In genomic region chr10:128704716-128705115, GRCh38 we compare ENCODE assay signal across 18 cellular contexts.
A peak's percentile ranks its signal among the peaks of the same experiment; 100 is the strongest.
DNase-seq lines count a peak whose midpoint lies in the region; ATAC-seq and TF ChIP-seq lines count a peak whose summit lies in the region.
"Had no signal": no experiment of that assay in that cellular context is flagged by ENCODE, and none has a peak within 500 bp of the region (broad histone marks: within the 10 kb centered on the region; RNA-seq: fewer than 3 reads in every experiment).

No MANE protein-coding gene starts in this region.

- H3K27ac ChIP-seq in breast epithelium (no peak overlapping the region), epithelial cell of prostate (no peak overlapping the region), mesenchymal stem cell (ENCODE audit: low read length, poor library complexity, severe bottlenecking) (no peak overlapping the region)
- H3K27ac ChIP-seq: 22Rv1; BLaER1 treated with 17β-estradiol and CSF1 and Interleukin-3, amounts not matched to agents 10 nM and 100 nM; GM23248 had no signal

- ATAC-seq in GM18873 (IDR thresholded peaks at IDR 0.05; ENCODE audit: low FRiP score, unreplicated experiment), result no peak
- ATAC-seq: CD8-positive, alpha-beta T cell had no signal

- no TSS peak for BruUV-seq in MCF 10A (replicated peaks; lab: Mats Ljungman, UMichigan)

- no peak overlapping the region for H3K18ac ChIP-seq in mesenchymal stem cell (ENCODE audit: low read depth in 1 of 2, low read length in 2 of 2)

- H3K36me3 ChIP-seq in breast epithelium, result no peaks in the 10 kb centered on the region
- no peaks in the 10 kb centered on the region for H3K36me3 ChIP-seq in mesenchymal stem cell (ENCODE audit: control insufficient read depth in 1 of 2, insufficient read depth in 2 of 2, low read depth in 1 of 2, low read length in 2 of 2)
- H3K36me3 ChIP-seq: BLaER1 treated with 17β-estradiol and CSF1 and Interleukin-3, amounts not matched to agents 10 nM and 100 nM had no signal

- POLR2A ChIA-PET in MCF 10A (lab: Yijun Ruan, JAX), result interaction anchor here (1.9 kb wide), 1 partner anchor 10 kb away, joined by 4 read pairs; no protein-coding TSS in a partner anchor

- H3K23ac ChIP-seq in mesenchymal stem cell (ENCODE audit: low read length in 2 of 2), result no peak overlapping the region

- H3K9me3 ChIP-seq in breast epithelium (no peaks in the 10 kb centered on the region), mesenchymal stem cell (ENCODE audit: control insufficient read depth, low read length) (no peaks in the 10 kb centered on the region)

- H3K9ac ChIP-seq in mesenchymal stem cell (ENCODE audit: low read length), result no peak overlapping the region
- H3K9ac ChIP-seq: BLaER1 treated with 17β-estradiol and CSF1 and Interleukin-3, amounts not matched to agents 10 nM and 100 nM; GM23248 had no signal

- H2BK12ac ChIP-seq in mesenchymal stem cell (ENCODE audit: low read length in 2 of 2), result no peak overlapping the region

- H3K27me3 Mint-ChIP-seq in MCF 10A (ENCODE audit: insufficient read depth, unreplicated experiment), result peaks cover 35% of the 10 kb centered on the region

- H3K4ac ChIP-seq in mesenchymal stem cell (ENCODE audit: low read depth in 1 of 2, low read length in 2 of 2), result no peak overlapping the region

- no peaks in the 10 kb centered on the region for H3K9me3 Mint-ChIP-seq in MCF 10A (ENCODE audit: unreplicated experiment)

- H3K4me3 ChIP-seq in breast epithelium, result no peak overlapping the region
- no peak overlapping the region for H3K4me3 ChIP-seq in mesenchymal stem cell (ENCODE audit: insufficient read depth in 1 of 2, low read depth in 1 of 2, low read length in 2 of 2)
- H3K4me3 ChIP-seq: BLaER1 treated with 17β-estradiol and CSF1 and Interleukin-3, amounts not matched to agents 10 nM and 100 nM; GM23248 had no signal

- no peaks in the 10 kb centered on the region for H3K4me1 ChIP-seq in breast epithelium
- H3K4me1 ChIP-seq in mesenchymal stem cell (ENCODE audit: control insufficient read depth, insufficient read depth, low read depth, low read length), result no peaks in the 10 kb centered on the region

- no peaks in the 10 kb centered on the region for H3K4me1 Mint-ChIP-seq in MCF 10A (ENCODE audit: insufficient read depth, unreplicated experiment)
- H3K4me1 Mint-ChIP-seq: B cell had no signal

- H3K36me3 Mint-ChIP-seq in MCF 10A (ENCODE audit: insufficient read depth, unreplicated experiment), result no peaks in the 10 kb centered on the region
- H3K36me3 Mint-ChIP-seq: CD8-positive, alpha-beta T cell had no signal

- no peak overlapping the region for H4K91ac ChIP-seq in mesenchymal stem cell (ENCODE audit: low read length)

- no peak overlapping the region for H4K8ac ChIP-seq in mesenchymal stem cell (ENCODE audit: low read length)

- no peaks in the 10 kb centered on the region for H3K79me1 ChIP-seq in mesenchymal stem cell (replicated peaks; ENCODE audit: low read length, poor library complexity, severe bottlenecking)

- no peak overlapping the region for H2BK15ac ChIP-seq in mesenchymal stem cell (ENCODE audit: low read depth, poor library complexity, severe bottlenecking)

- H3K4me3 Mint-ChIP-seq in MCF 10A (ENCODE audit: unreplicated experiment), result no peak overlapping the region
- H3K4me3 Mint-ChIP-seq: B cell; CD8-positive, alpha-beta T cell had no signal

- no peak for TF ChIP-seq POLR2A in breast epithelium (IDR thresholded peaks at IDR 0.05)

- no peak overlapping the region for H3K14ac ChIP-seq in mesenchymal stem cell (ENCODE audit: low read length in 2 of 2)

- H2AK5ac ChIP-seq in mesenchymal stem cell (ENCODE audit: low read length, severe bottlenecking), result no peak overlapping the region

- CTCF ChIA-PET in MCF 10A (lab: Yijun Ruan, JAX), result interaction anchor here (0.6 kb wide), 1 partner anchor 270 kb away, joined by 4 read pairs; no protein-coding TSS in a partner anchor

- WGBS in mesenchymal stem cell, result no CpG with 5 or more reads among the region's 1 CpG

- intact Hi-C loops in MCF 10A (cut with micrococcal nuclease) (no loop called here), breast epithelium (cut with DNase I; ENCODE audit: low total_unique reads) (no loop called here)

- no peak overlapping the region for H3K27ac Mint-ChIP-seq in MCF 10A (ENCODE audit: low read depth, unreplicated experiment)
- H3K27ac Mint-ChIP-seq: B cell; CD8-positive, alpha-beta T cell had no signal

- H2BK5ac ChIP-seq in mesenchymal stem cell (ENCODE audit: low read depth, low read length, poor library complexity, severe bottlenecking), result no peak overlapping the region

- no peak overlapping the region for H2AFZ ChIP-seq in mesenchymal stem cell (ENCODE audit: low read depth, low read length)
- H2AFZ ChIP-seq: GM23248 had no signal

- TF ChIP-seq CTCF in MCF 10A (IDR thresholded peaks at IDR 0.05; ENCODE audit: unreplicated experiment) (no peak), breast epithelium (IDR thresholded peaks at IDR 0.05) (no peak)

- no peak overlapping the region for H2BK120ac ChIP-seq in mesenchymal stem cell (ENCODE audit: low read depth, low read length)

- DNase-seq in MCF 10A (ENCODE audit: unreplicated experiment) (peak; percentile 9), breast epithelium (ENCODE audit: low spot score in 2 of 2) (no peak), astrocyte of the hippocampus (ENCODE audit: low read depth, low spot score) (peak; percentile 27), epithelial cell of prostate (ENCODE audit: low read depth, low spot score) (peak; percentile 6), mesenchymal stem cell (peak; percentile 7), amniotic stem cell (lab: John Stamatoyannopoulos, UW) (no peak)
- DNase-seq in activated T-cell treated with anti-CD3 and anti-CD28 coated beads, Interleukin-2, amount 50 U/mL, for 1 hour, result no peak
- DNase-seq: Calu3; CD8-positive, alpha-beta T cell; DMS79 treated with DMSO at 0.1 percent for 48 hours; GF-D8; GM23248; HCEC 1CT; IMR-90 had no signal

- no peak overlapping the region for H3K4me2 ChIP-seq in mesenchymal stem cell (ENCODE audit: low read length, poor library complexity, severe bottlenecking)
- H3K4me2 ChIP-seq: BLaER1 treated with 17β-estradiol and CSF1 and Interleukin-3, amounts not matched to agents 10 nM and 100 nM had no signal

- H3K27me3 ChIP-seq in breast epithelium (peaks cover 0 to 6% of the 10 kb centered on the region in 2 donors), mesenchymal stem cell (ENCODE audit: control insufficient read depth in 1 of 2, insufficient read depth in 1 of 2, low read length in 2 of 2) (peaks cover 0 to 9% of the 10 kb centered on the region in 2 experiments)
- H3K27me3 ChIP-seq: BLaER1 treated with 17β-estradiol and CSF1 and Interleukin-3, amounts not matched to agents 10 nM and 100 nM had no signal

Comparison
In these comparisons a context has a peak if more than half of its experiments do, and no peak if none do; other contexts are left out.
1. DNase-seq: peak in MCF 10A (single experiment), astrocyte of the hippocampus (single experiment), epithelial cell of prostate (single experiment) and mesenchymal stem cell (single experiment); none in breast epithelium (0 of 2), activated T-cell treated with anti-CD3 and anti-CD28 coated beads, Interleukin-2, amount 50 U/mL, for 1 hour (single experiment) and amniotic stem cell (single experiment).